In the genomic region with DNA sequence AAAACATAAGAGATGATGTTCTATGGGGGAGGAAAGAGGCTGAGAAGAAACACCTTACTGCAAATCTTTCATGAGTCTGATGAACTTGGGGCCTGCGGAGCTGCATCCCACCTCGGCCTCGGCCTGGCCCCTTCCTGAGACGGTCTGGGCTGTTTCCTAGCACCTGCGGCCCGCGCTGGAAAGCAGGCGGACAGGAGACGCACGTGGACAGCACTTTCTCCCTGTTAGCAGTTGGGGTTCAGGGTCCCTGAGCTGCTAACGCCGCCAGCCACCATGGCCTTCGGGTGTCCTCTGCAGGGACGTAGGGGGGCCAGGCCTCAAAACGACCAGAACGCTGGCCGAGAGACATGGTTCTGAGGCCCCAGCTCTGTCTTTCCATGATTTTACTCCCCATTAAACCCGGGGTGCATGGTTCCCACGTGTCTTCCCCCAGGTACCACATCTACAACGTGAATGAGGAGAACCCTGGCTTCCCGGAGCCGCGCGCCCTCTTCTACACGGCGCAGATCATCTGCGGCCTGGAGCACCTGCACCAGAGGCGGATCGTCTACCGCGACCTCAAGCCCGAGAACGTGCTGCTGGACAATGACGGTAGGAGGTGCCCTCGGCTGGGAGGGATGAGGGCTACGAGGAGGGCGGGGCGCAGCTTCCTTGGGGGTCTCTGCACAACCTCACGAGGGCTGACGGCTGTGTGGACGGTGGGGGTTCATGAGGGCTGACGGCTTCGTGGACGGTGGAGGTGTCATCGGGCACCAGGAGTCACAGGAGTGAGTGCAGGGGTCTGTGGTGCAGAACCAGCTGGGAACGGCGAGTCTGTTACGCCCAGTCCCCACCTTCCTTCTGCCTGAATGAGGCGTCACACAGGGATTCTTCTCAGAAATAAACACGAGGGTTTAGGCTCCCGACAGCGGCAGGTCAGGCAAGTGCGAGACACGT, we compare ENCODE assay signal across 23 cellular contexts. TPM values are rescaled to one million over a fixed set of nuclear protein-coding genes. Genes with fewer than 3 reads are reported as not detected.
A peak's percentile ranks its signal among the peaks of the same experiment; 100 is the strongest.
DNase-seq lines count a peak whose midpoint lies in the region; ATAC-seq and TF ChIP-seq lines count a peak whose summit lies in the region.
"Had no signal": no experiment of that assay in that cellular context is flagged by ENCODE, and none has a peak within 500 bp of the region (broad histone marks: within the 10 kb centered on the region; RNA-seq: fewer than 3 reads in every experiment).

No MANE protein-coding gene starts in this region.

- H3K56ac ChIP-seq in mesendoderm (ENCODE audit: low read length): peak overlapping the region; percentile 31

- POLR2A ChIA-PET in activated CD4-positive, alpha-beta memory T cell treated with anti-CD3 and anti-CD28 coated beads for 36 hours (lab: Charles Lee): no interaction called here
- POLR2A ChIA-PET in activated CD4-positive, alpha-beta memory T cell treated with anti-CD3 and anti-CD28 coated beads, Interleukin-2, amount 10 ng/mL, durations not matched to agents 7 days and 5 days (lab: Charles Lee): no interaction called here

- no peak overlapping the region for H4K5ac ChIP-seq in mesendoderm (ENCODE audit: low read length)

- no peaks in the 10 kb centered on the region for H3K4me1 Mint-ChIP-seq in activated CD4-positive, alpha-beta memory T cell treated with anti-CD3 and anti-CD28 coated beads for 36 hours (ENCODE audit: low read depth)
- H3K4me1 Mint-ChIP-seq in activated CD4-positive, alpha-beta memory T cell treated with anti-CD3 and anti-CD28 coated beads, Interleukin-2, amount 10 ng/mL, durations not matched to agents 7 days and 5 days: peaks cover 2% of the 10 kb centered on the region
- H3K4me1 Mint-ChIP-seq in chondrocyte (ENCODE audit: low read depth): no peaks in the 10 kb centered on the region
- H3K4me1 Mint-ChIP-seq: GM23338 had no signal

- no peaks in the 10 kb centered on the region for H3K79me2 ChIP-seq in mesendoderm (ENCODE audit: control insufficient read depth, insufficient read depth, low read length)

- no peak overlapping the region for H3K4me2 ChIP-seq in mesendoderm (ENCODE audit: low read length)
- H3K4me2 ChIP-seq: GM23338 had no signal

- H3K4me1 ChIP-seq in mesendoderm (ENCODE audit: control insufficient read depth, low read depth, low read length): no peaks in the 10 kb centered on the region
- no peaks in the 10 kb centered on the region for H3K4me1 ChIP-seq in tibial artery
- H3K4me1 ChIP-seq in foreskin keratinocyte: no peaks in the 10 kb centered on the region

- no peak overlapping the region for H3K4ac ChIP-seq in mesendoderm (ENCODE audit: low read depth, low read length)

- H3K23ac ChIP-seq in mesendoderm (ENCODE audit: low read length): no peak overlapping the region

- no peak overlapping the region for H4K8ac ChIP-seq in mesendoderm (ENCODE audit: low read depth, low read length)

- no peak overlapping the region for H3K9ac ChIP-seq in mesendoderm (ENCODE audit: low read length)

- no peak for TF ChIP-seq CTCF in chondrocyte (IDR thresholded peaks at IDR 0.05)
- TF ChIP-seq CTCF in tibial artery (IDR thresholded peaks at IDR 0.05): no peak
- TF ChIP-seq CTCF in foreskin keratinocyte (conservative IDR thresholded peaks at IDR 0.05): no peak

- H2BK15ac ChIP-seq in mesendoderm (replicated peaks; ENCODE audit: low read depth): no peak overlapping the region

- H3K4me3 ChIP-seq in mesendoderm (ENCODE audit: low read length) (no peak overlapping the region), tibial artery (no peak overlapping the region)
- H3K4me3 ChIP-seq: GM23338 had no signal

- H3K36me3 Mint-ChIP-seq in activated CD4-positive, alpha-beta memory T cell treated with anti-CD3 and anti-CD28 coated beads for 36 hours: no peaks in the 10 kb centered on the region
- H3K36me3 Mint-ChIP-seq in activated CD4-positive, alpha-beta memory T cell treated with anti-CD3 and anti-CD28 coated beads, Interleukin-2, amount 10 ng/mL, durations not matched to agents 7 days and 5 days (ENCODE audit: low read depth): peaks cover 3% of the 10 kb centered on the region
- no peaks in the 10 kb centered on the region for H3K36me3 Mint-ChIP-seq in chondrocyte (ENCODE audit: low read depth)

- H3K36me3 ChIP-seq in mesendoderm (ENCODE audit: control insufficient read depth, insufficient read depth, low read length) (no peaks in the 10 kb centered on the region), tibial artery (no peaks in the 10 kb centered on the region)

- WGBS in mesendoderm (ENCODE audit: extremely low coverage, insufficient coverage, low lambda C conversion rate): no CpG with 5 or more reads among the region's 54 CpGs

- DNase-seq in activated CD4-positive, alpha-beta memory T cell treated with anti-CD3 and anti-CD28 coated beads for 36 hours: peak; percentile 8
- DNase-seq in activated CD4-positive, alpha-beta memory T cell treated with anti-CD3 and anti-CD28 coated beads, Interleukin-2, amount 10 ng/mL, durations not matched to agents 7 days and 5 days: no peak
- peak; percentile 87 for DNase-seq in chondrocyte (ENCODE audit: low spot score)
- DNase-seq in mesendoderm: no peak
- peak; percentile 15 to 62 for DNase-seq in tibial artery
- DNase-seq in foreskin keratinocyte: no peak
- DNase-seq in activated CD8-positive, alpha-beta memory T cell treated with anti-CD3 and anti-CD28 coated beads for 24 hours: no peak
- DNase-seq: activated T-cell treated with anti-CD3 and anti-CD28 coated beads, Interleukin-2, amount 50 U/mL, for 72 hours; dermis blood vessel endothelial cell; foreskin melanocyte; kidney glomerular epithelial cell; NCI-H1092; NCI-H2081 treated with DMSO at 0.1 percent for 48 hours had no signal

- no peak overlapping the region for H2BK5ac ChIP-seq in mesendoderm (ENCODE audit: low read length)

- H3K27me3 ChIP-seq in mesendoderm (ENCODE audit: insufficient read depth, low read length, poor library complexity): no peaks in the 10 kb centered on the region
- peaks cover 0 to 2% of the 10 kb centered on the region in 2 donors for H3K27me3 ChIP-seq in tibial artery
- H3K27me3 ChIP-seq in foreskin keratinocyte: no peaks in the 10 kb centered on the region

- H2AK5ac ChIP-seq in mesendoderm (ENCODE audit: low read length): peak overlapping the region; percentile 76

- H2BK120ac ChIP-seq in mesendoderm (ENCODE audit: low read depth, low read length): no peak overlapping the region

- H3K27ac Mint-ChIP-seq in activated CD4-positive, alpha-beta memory T cell treated with anti-CD3 and anti-CD28 coated beads for 36 hours: no peak overlapping the region
- no peak overlapping the region for H3K27ac Mint-ChIP-seq in activated CD4-positive, alpha-beta memory T cell treated with anti-CD3 and anti-CD28 coated beads, Interleukin-2, amount 10 ng/mL, durations not matched to agents 7 days and 5 days
- no peak overlapping the region for H3K27ac Mint-ChIP-seq in chondrocyte (ENCODE audit: unreplicated experiment)
- H3K27ac Mint-ChIP-seq: GM23338 had no signal

- CTCF ChIA-PET in activated CD4-positive, alpha-beta memory T cell treated with anti-CD3 and anti-CD28 coated beads for 36 hours (lab: Charles Lee): no interaction called here
- CTCF ChIA-PET in activated CD4-positive, alpha-beta memory T cell treated with anti-CD3 and anti-CD28 coated beads, Interleukin-2, amount 10 ng/mL, durations not matched to agents 7 days and 5 days (lab: Charles Lee): no interaction called here

- no peak for ATAC-seq in foreskin keratinocyte
- no peak for ATAC-seq in HG02642 (IDR thresholded peaks at IDR 0.05; ENCODE audit: poor library complexity, unreplicated experiment)
- ATAC-seq: GM23338 had no signal

- intact Hi-C loops in activated CD4-positive, alpha-beta memory T cell treated with anti-CD3 and anti-CD28 coated beads for 36 hours (cut with micrococcal nuclease): no loop called here
- intact Hi-C loops in tibial artery (cut with DNase I; ENCODE audit: low total_unique reads): no loop called here

- H3K18ac ChIP-seq in mesendoderm (ENCODE audit: low read length): no peak overlapping the region

- H3K27ac ChIP-seq in mesendoderm (ENCODE audit: low read depth, low read length) (no peak overlapping the region), tibial artery (no peak overlapping the region), foreskin keratinocyte (no peak overlapping the region)
- H3K27ac ChIP-seq: epithelial cell of prostate, RWPE1 had no signal

- H3K79me1 ChIP-seq in mesendoderm (ENCODE audit: low read length): no peaks in the 10 kb centered on the region

- no peaks in the 10 kb centered on the region for H3K27me3 Mint-ChIP-seq in activated CD4-positive, alpha-beta memory T cell treated with anti-CD3 and anti-CD28 coated beads for 36 hours
- no peaks in the 10 kb centered on the region for H3K27me3 Mint-ChIP-seq in activated CD4-positive, alpha-beta memory T cell treated with anti-CD3 and anti-CD28 coated beads, Interleukin-2, amount 10 ng/mL, durations not matched to agents 7 days and 5 days
- H3K27me3 Mint-ChIP-seq in chondrocyte (ENCODE audit: low read depth): peaks cover 2% of the 10 kb centered on the region

- H3K9me3 Mint-ChIP-seq in activated CD4-positive, alpha-beta memory T cell treated with anti-CD3 and anti-CD28 coated beads for 36 hours: no peaks in the 10 kb centered on the region
- H3K9me3 Mint-ChIP-seq in activated CD4-positive, alpha-beta memory T cell treated with anti-CD3 and anti-CD28 coated beads, Interleukin-2, amount 10 ng/mL, durations not matched to agents 7 days and 5 days: peaks cover 5% of the 10 kb centered on the region
- no peaks in the 10 kb centered on the region for H3K9me3 Mint-ChIP-seq in chondrocyte (ENCODE audit: low read depth)

- no peak overlapping the region for H3K4me3 Mint-ChIP-seq in activated CD4-positive, alpha-beta memory T cell treated with anti-CD3 and anti-CD28 coated beads for 36 hours
- H3K4me3 Mint-ChIP-seq in activated CD4-positive, alpha-beta memory T cell treated with anti-CD3 and anti-CD28 coated beads, Interleukin-2, amount 10 ng/mL, durations not matched to agents 7 days and 5 days: no peak overlapping the region
- no peak overlapping the region for H3K4me3 Mint-ChIP-seq in chondrocyte (ENCODE audit: unreplicated experiment)
- H3K4me3 Mint-ChIP-seq: activated T-cell treated with anti-CD3 and anti-CD28 coated beads, Interleukin-2, amount 50 U/mL, for 72 hours; GM23338 had no signal

- H3K9me3 ChIP-seq in tibial artery: no peaks in the 10 kb centered on the region

RNA-seq across cellular contexts. Expression of a gene that starts 4.3 kb away (rescaled TPM):
- total RNA-seq in activated CD4-positive, alpha-beta memory T cell treated with anti-CD3 and anti-CD28 coated beads for 36 hours: not detected
- total RNA-seq in activated CD4-positive, alpha-beta memory T cell treated with anti-CD3 and anti-CD28 coated beads, Interleukin-2, amount 10 ng/mL, durations not matched to agents 7 days and 5 days: not detected
- total RNA-seq in chondrocyte: 0.07 TPM in 1 of 3 replicates, not detected in the others
- polyA plus RNA-seq in mesendoderm (2013, experiment 1 of 2): 0.06 TPM
- 0.08 TPM for polyA plus RNA-seq in mesendoderm (2013, experiment 2 of 2)
- total RNA-seq in foreskin keratinocyte: not detected in 2 replicates
- polyA plus RNA-seq in foreskin keratinocyte: not detected in 2 replicates
- total RNA-seq: A172, dermis blood vessel endothelial cell, GM23338, LHCN-M2, mononuclear cell, NCI-H460, renal cortical epithelial cell had no signal
- polyA plus RNA-seq: GM23338 had no signal

RNA-seq across cellular contexts. Expression of a gene that starts 13.3 kb away (rescaled TPM):
- not detected for total RNA-seq in activated CD4-positive, alpha-beta memory T cell treated with anti-CD3 and anti-CD28 coated beads for 36 hours
- not detected for total RNA-seq in activated CD4-positive, alpha-beta memory T cell treated with anti-CD3 and anti-CD28 coated beads, Interleukin-2, amount 10 ng/mL, durations not matched to agents 7 days and 5 days
- not detected in 3 replicates for total RNA-seq in chondrocyte
- 0.15 TPM for polyA plus RNA-seq in mesendoderm (2013, experiment 1 of 2)
- 0.20 TPM for polyA plus RNA-seq in mesendoderm (2013, experiment 2 of 2)
- not detected in 2 replicates for total RNA-seq in foreskin keratinocyte
- polyA plus RNA-seq in foreskin keratinocyte: not detected in 2 replicates
- total RNA-seq: A172; activated T-cell treated with anti-CD3 and anti-CD28 coated beads, Interleukin-2, amount 50 U/mL, for 72 hours; dermis blood vessel endothelial cell; GM23338; LHCN-M2; mononuclear cell; NCI-H460; renal cortical epithelial cell had no signal
- polyA plus RNA-seq: BJ, GM23338 had no signal

Comparison
In these comparisons a context has a peak if more than half of its experiments do, and no peak if none do; other contexts are left out.
1. DNase-seq: peak in activated CD4-positive, alpha-beta memory T cell treated with anti-CD3 and anti-CD28 coated beads for 36 hours (single experiment), chondrocyte (single experiment) and tibial artery (2 of 2); none in activated CD4-positive, alpha-beta memory T cell treated with anti-CD3 and anti-CD28 coated beads, Interleukin-2, amount 10 ng/mL, durations not matched to agents 7 days and 5 days (single experiment), mesendoderm (single experiment), foreskin keratinocyte (0 of 2) and activated CD8-positive, alpha-beta memory T cell treated with anti-CD3 and anti-CD28 coated beads for 24 hours (single experiment).